8 cellular contexts compared by ENCODE assay signal in the genomic region with DNA sequence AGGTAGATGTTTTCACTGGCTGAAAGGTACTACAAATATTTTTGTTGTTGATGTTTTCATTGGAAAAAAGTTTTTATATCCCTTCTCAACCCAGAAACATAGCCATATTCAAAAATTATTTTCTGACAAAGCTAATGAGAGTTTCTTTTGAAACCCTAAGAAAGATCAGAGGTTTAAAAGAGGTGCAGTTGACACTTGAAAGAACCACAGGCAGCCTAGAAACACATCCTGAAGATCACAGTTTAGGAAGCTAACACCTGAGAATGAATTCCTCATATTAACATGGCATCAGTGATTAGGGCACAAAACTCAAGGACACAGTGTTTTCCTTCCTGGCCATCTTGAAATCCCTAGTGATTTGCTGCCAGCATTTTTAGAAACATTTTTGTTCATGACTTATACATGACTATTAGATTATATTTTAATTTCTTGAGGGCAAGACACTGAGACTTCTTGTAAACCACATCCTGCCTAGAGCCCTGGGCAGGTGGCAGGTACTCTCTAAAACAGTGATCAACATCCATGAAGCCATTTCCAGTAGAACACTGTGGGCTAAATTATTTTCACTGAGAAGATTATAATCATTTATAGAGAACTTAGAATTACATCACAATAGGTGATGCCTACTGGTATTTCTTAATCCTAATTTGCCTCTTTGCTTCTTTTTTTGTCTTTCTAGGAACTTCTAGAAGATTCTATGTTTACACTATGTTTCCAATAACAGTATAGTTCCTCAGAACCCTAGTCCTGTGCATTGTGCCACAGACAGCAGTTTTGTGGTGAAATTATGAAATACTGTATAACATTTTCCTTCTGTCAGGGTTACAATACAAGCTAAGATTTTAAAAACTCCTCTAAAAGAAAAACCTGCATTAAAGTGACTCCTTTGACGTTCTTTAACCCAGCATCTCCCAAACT.
A peak's percentile ranks its signal among the peaks of the same experiment; 100 is the strongest.
DNase-seq lines count a peak whose midpoint lies in the region; ATAC-seq and TF ChIP-seq lines count a peak whose summit lies in the region.

No MANE protein-coding gene starts in this region.

- CTCF ChIA-PET in CD8-positive, alpha-beta memory T cell (lab: Charles Lee), result interaction anchor here (0.7 kb wide), 1 partner anchor 217 kb away, joined by 3 read pairs; no protein-coding TSS in a partner anchor
- CTCF ChIA-PET in Caco-2 (lab: Charles Lee), result no interaction called here

- no peak overlapping the region for H3K4me3 ChIP-seq in CD8-positive, alpha-beta memory T cell (ENCODE audit: low read length)
- H3K4me3 ChIP-seq in Caco-2 (ENCODE audit: low read depth, low read length) (no peak overlapping the region), thyroid gland (replicated peaks in 1 of 3) (no peak overlapping the region), coronary artery (no peak overlapping the region)

- intact Hi-C loops in Caco-2 (cut with micrococcal nuclease; ENCODE audit: unreplicated experiment), result no loop called here
- intact Hi-C loops in thyroid gland (cut with DNase I), result no loop called here

- H3K27me3 Mint-ChIP-seq in CD8-positive, alpha-beta memory T cell, result no peaks in the 10 kb centered on the region
- H3K27me3 Mint-ChIP-seq in Caco-2 (ENCODE audit: insufficient read depth, unreplicated experiment), result no peaks in the 10 kb centered on the region

- TF ChIP-seq CTCF in Caco-2 (IDR thresholded peaks at IDR 0.05; ENCODE audit: insufficient read depth in 1 of 2, low read depth in 1 of 2, low read length in 1 of 2, severe bottlenecking in 1 of 2, unreplicated experiment in 1 of 2) (no peak), thyroid gland (IDR thresholded peaks at IDR 0.05) (no peak), coronary artery (IDR thresholded peaks at IDR 0.05) (no peak)

- no peak overlapping the region for H3K27ac ChIP-seq in CD8-positive, alpha-beta memory T cell (ENCODE audit: low read depth, low read length)
- H3K27ac ChIP-seq in thyroid gland (no peak overlapping the region), coronary artery (no peak overlapping the region)

- BruUV-seq in Caco-2 (replicated peaks; lab: Mats Ljungman, UMichigan), result no TSS peak

- no peak for TF ChIP-seq POLR2A in thyroid gland (IDR thresholded peaks at IDR 0.05)

- H3K36me3 Mint-ChIP-seq in CD8-positive, alpha-beta memory T cell, result no peaks in the 10 kb centered on the region
- no peaks in the 10 kb centered on the region for H3K36me3 Mint-ChIP-seq in Caco-2 (ENCODE audit: insufficient read depth, unreplicated experiment)

- peaks cover 51 to 63% (median 53%) of the 10 kb centered on the region in 3 donors for H3K4me1 Mint-ChIP-seq in CD8-positive, alpha-beta memory T cell
- peaks cover 9% of the 10 kb centered on the region for H3K4me1 Mint-ChIP-seq in Caco-2 (ENCODE audit: low read depth, unreplicated experiment)

- ATAC-seq in GM19468 (IDR thresholded peaks at IDR 0.05; ENCODE audit: extremely low read depth, unreplicated experiment) (peak; percentile 83), HG03442 (IDR thresholded peaks at IDR 0.05; ENCODE audit: unreplicated experiment) (peak; percentile 94)

- POLR2A ChIA-PET in CD8-positive, alpha-beta memory T cell (lab: Charles Lee), result interaction anchor here (1.1 kb wide), 1 partner anchor 137 kb away, joined by 4 read pairs; no protein-coding TSS in a partner anchor
- POLR2A ChIA-PET in Caco-2 (lab: Charles Lee), result no interaction called here

- peaks cover 57% of the 10 kb centered on the region for H3K4me1 ChIP-seq in CD8-positive, alpha-beta memory T cell (ENCODE audit: insufficient read depth, low read length)
- peaks cover 9% of the 10 kb centered on the region for H3K4me1 ChIP-seq in Caco-2
- peaks cover 0 to 3% of the 10 kb centered on the region in 2 donors for H3K4me1 ChIP-seq in thyroid gland

- H3K36me3 ChIP-seq in CD8-positive, alpha-beta memory T cell (ENCODE audit: insufficient read depth, low read length), result no peaks in the 10 kb centered on the region
- no peaks in the 10 kb centered on the region for H3K36me3 ChIP-seq in Caco-2 (ENCODE audit: control insufficient read depth, insufficient read depth, low read length)
- H3K36me3 ChIP-seq in thyroid gland, result no peaks in the 10 kb centered on the region

- H3K9me3 Mint-ChIP-seq in CD8-positive, alpha-beta memory T cell, result no peaks in the 10 kb centered on the region
- no peaks in the 10 kb centered on the region for H3K9me3 Mint-ChIP-seq in Caco-2 (ENCODE audit: unreplicated experiment)

- peak overlapping the region; percentile 1 to 86 (median 79) for H3K27ac Mint-ChIP-seq in CD8-positive, alpha-beta memory T cell
- no peak overlapping the region for H3K27ac Mint-ChIP-seq in Caco-2 (ENCODE audit: unreplicated experiment)

- H3K4me3 Mint-ChIP-seq in CD8-positive, alpha-beta memory T cell, result peak overlapping the region; percentile 22 to 69 (median 57)
- no peak overlapping the region for H3K4me3 Mint-ChIP-seq in Caco-2 (ENCODE audit: unreplicated experiment)

- no peaks in the 10 kb centered on the region for H3K9me3 ChIP-seq in CD8-positive, alpha-beta memory T cell (ENCODE audit: low read length)
- H3K9me3 ChIP-seq in Caco-2 (no peaks in the 10 kb centered on the region), thyroid gland (no peaks in the 10 kb centered on the region)

- WGBS in thyroid gland, 2 donors, result 88 to 90% methylated on average over 1 of the region's 1 CpG

- DNase-seq in CD8-positive, alpha-beta memory T cell, result peak in 3 of 5 donors; percentile 47 to 72 (median 58)
- peak; percentile 10 for DNase-seq in activated T-helper 9 cell treated with anti-CD3 and anti-CD28 coated beads, Interleukin-2, amount 50 U/mL, for 16 hours (ENCODE audit: low read depth)
- DNase-seq in Caco-2 (no peak), NCI-H2107 treated with DMSO at 0.1 percent for 48 hours (lab: John Stamatoyannopoulos, UW; ENCODE audit: unreplicated experiment) (no peak), thyroid gland (no peak), coronary artery (ENCODE audit: low spot score) (no peak)

- H3K27me3 ChIP-seq in CD8-positive, alpha-beta memory T cell (ENCODE audit: insufficient read depth, low read length, poor library complexity, severe bottlenecking), result no peaks in the 10 kb centered on the region
- H3K27me3 ChIP-seq in Caco-2 (replicated peaks; ENCODE audit: control insufficient read depth, insufficient read depth, low read length), result no peaks in the 10 kb centered on the region
- no peaks in the 10 kb centered on the region for H3K27me3 ChIP-seq in thyroid gland

Comparison
In these comparisons a context has a peak if more than half of its experiments do, and no peak if none do; other contexts are left out.
1. DNase-seq: peak in CD8-positive, alpha-beta memory T cell (3 of 5) and activated T-helper 9 cell treated with anti-CD3 and anti-CD28 coated beads, Interleukin-2, amount 50 U/mL, for 16 hours (single experiment); none in Caco-2 (0 of 2), NCI-H2107 treated with DMSO at 0.1 percent for 48 hours (single experiment), thyroid gland (0 of 2) and coronary artery (single experiment).